Comparison of ENCODE assay signal across 18 cellular contexts in genomic region chr14:69990319-69990718, GRCh38.
A peak's percentile ranks its signal among the peaks of the same experiment; 100 is the strongest.
DNase-seq lines count a peak whose midpoint lies in the region; ATAC-seq, FAIRE-seq and TF ChIP-seq lines count a peak whose summit lies in the region.
"Had no signal": no experiment of that assay in that cellular context is flagged by ENCODE, and none has a peak within 500 bp of the region (broad histone marks: within the 10 kb centered on the region; RNA-seq: fewer than 3 reads in every experiment).

No MANE protein-coding gene starts in this region.

- TF ChIP-seq POLR2A in H1 (IDR thresholded peaks at IDR 0.05; ENCODE audit: control extremely low read depth in 1 of 2, low read depth in 2 of 2, low read length in 2 of 2): no peak

- H3K14ac ChIP-seq in H1 (ENCODE audit: insufficient read length): no peak overlapping the region

- H4K5ac ChIP-seq in H1 (ENCODE audit: insufficient read length, low read depth, low read length): no peak overlapping the region

- H3K4me3 ChIP-seq in H1 (ENCODE audit: extremely low read depth in 1 of 4, insufficient read depth in 2 of 4, low read depth in 3 of 4, low read length in 4 of 4) (no peak overlapping the region), tibial artery (no peak overlapping the region)
- H3K4me3 ChIP-seq: HAP-1 had no signal

- H3K23ac ChIP-seq in H1 (ENCODE audit: insufficient read length): no peak overlapping the region

- no peak overlapping the region for H3K4ac ChIP-seq in H1 (replicated peaks; ENCODE audit: insufficient read length, low read depth, low read length)

- no peaks in the 10 kb centered on the region for H3K36me3 ChIP-seq in H1 (ENCODE audit: control insufficient read depth in 2 of 4, insufficient read depth in 4 of 4, low read length in 3 of 4)
- no peaks in the 10 kb centered on the region for H3K36me3 ChIP-seq in tibial artery
- H3K36me3 ChIP-seq: HAP-1 had no signal

- no peak overlapping the region for H3K18ac ChIP-seq in H1 (ENCODE audit: extremely low read depth, low read length)

- 0 out of 4 replicates have a peak, but pooled peaks cover 0 to 3% of the 10 kb centered on the region in 2 experiments for H3K9me3 ChIP-seq in H1 (ENCODE audit: insufficient read depth in 2 of 2, low read depth in 1 of 2, low read length in 1 of 2)
- H3K9me3 ChIP-seq in tibial artery: no peaks in the 10 kb centered on the region
- H3K9me3 ChIP-seq: HAP-1 had no signal

- intact Hi-C loops in tibial artery (cut with DNase I; ENCODE audit: low total_unique reads): loop anchor here (10.0 kb wide), 1 partner anchor 66 kb away; no protein-coding TSS in a partner anchor

- no peak overlapping the region for H2BK120ac ChIP-seq in H1 (replicated peaks; ENCODE audit: low read depth, low read length)

- no peak overlapping the region for H2AFZ ChIP-seq in H1 (ENCODE audit: low read length)

- no peaks in the 10 kb centered on the region for H3K79me1 ChIP-seq in H1 (ENCODE audit: low read depth, low read length)

- H4K20me1 ChIP-seq in H1 (replicated peaks in 1 of 2; ENCODE audit: control insufficient read depth in 1 of 2, insufficient read depth in 2 of 2, low read length in 2 of 2): no peaks in the 10 kb centered on the region

- H3K27ac ChIP-seq in H1 (ENCODE audit: low read depth, low read length) (no peak overlapping the region), tibial artery (peak overlapping the region; percentile 64 to 71)

- TF ChIP-seq CTCF in H1 (IDR thresholded peaks at IDR 0.05; ENCODE audit: control extremely low read depth in 1 of 3, insufficient read depth in 1 of 3, low read depth in 1 of 3, low read length in 3 of 3) (no peak), tibial artery (IDR thresholded peaks at IDR 0.05) (no peak)

- H2AK5ac ChIP-seq in H1 (ENCODE audit: low read depth, low read length): no peak overlapping the region

- H3K4me2 ChIP-seq in H1 (ENCODE audit: insufficient read depth in 1 of 2, low read depth in 2 of 2, low read length in 2 of 2): no peak overlapping the region

- H2BK20ac ChIP-seq in H1 (ENCODE audit: low read length): no peak overlapping the region

- H4K91ac ChIP-seq in H1 (replicated peaks; ENCODE audit: insufficient read length, low read length): no peak overlapping the region

- FAIRE-seq in HTR-8/SVneo (lab: Jason Lieb, UNC) (peak; percentile 86), H1 (lab: Jason Lieb, UNC) (no peak)
- FAIRE-seq: G401.6 had no signal

- POLR2A ChIA-PET in H1 (lab: Charles Lee; ENCODE audit: partially characterized antibody): no interaction called here

- H3K4me1 ChIP-seq in H1 (replicated peaks in 1 of 4; ENCODE audit: control insufficient read depth in 3 of 4, insufficient read depth in 4 of 4, low read length in 3 of 4) (peaks cover 0 to 13% (median 7%) of the 10 kb centered on the region in 4 experiments; a peak in 5 of 7 replicates), tibial artery (peaks cover 0 to 53% (median 32%) of the 10 kb centered on the region in 4 donors)
- H3K4me1 ChIP-seq: HAP-1 had no signal

- no peak for TF ChIP-seq RAD21 in H1 (IDR thresholded peaks at IDR 0.05 in 1 of 2, conservative IDR thresholded peaks at IDR 0.05 in 1 of 2; ENCODE audit: low read depth in 2 of 2, low read length in 2 of 2)

- no peak overlapping the region for H2BK12ac ChIP-seq in H1 (ENCODE audit: low read depth, low read length)

- ATAC-seq in HG02642 (IDR thresholded peaks at IDR 0.05; ENCODE audit: poor library complexity, unreplicated experiment) (no peak), HG02571 (IDR thresholded peaks at IDR 0.05; ENCODE audit: unreplicated experiment) (no peak)

- no peak for DNase-seq in HTR-8/SVneo (ENCODE audit: insufficient read length, low spot score)
- DNase-seq in NCI-H2081 treated with DMSO at 0.1 percent for 48 hours (lab: John Stamatoyannopoulos, UW): peak; percentile 41
- DNase-seq in H1 (ENCODE audit: low read depth in 1 of 2, low spot score in 2 of 2): no peak
- DNase-seq in tibial artery: no peak
- no peak for DNase-seq in activated gamma-delta T cell (lab: John Stamatoyannopoulos, UW)
- DNase-seq: COR-L47, DMS 273 treated with DMSO at 0.1 percent for 48 hours, DND-41, KBM-7, NCI-H1694 treated with DMSO at 0.1 percent for 48 hours, NCI-H2227 treated with DMSO at 0.1 percent for 48 hours, NCI-H524, NCI-H82, SW 1271 had no signal

- CTCF ChIA-PET in H1 (lab: Charles Lee; ENCODE audit: partially characterized antibody): interaction anchor here (0.6 to 8.4 kb wide), 2 partner anchors 23 to 119 kb away, joined by 4 to 37 read pairs; no protein-coding TSS in a partner anchor

- no peaks in the 10 kb centered on the region for H3K79me2 ChIP-seq in H1 (ENCODE audit: control insufficient read depth in 1 of 2, insufficient read depth in 2 of 2, low read length in 2 of 2)

- no peak overlapping the region for H3K9ac ChIP-seq in H1 (replicated peaks in 1 of 4; ENCODE audit: extremely low read depth in 1 of 4, low read depth in 3 of 4, low read length in 3 of 4)

- H3K23me2 ChIP-seq in H1 (ENCODE audit: low read depth, low read length): no peaks in the 10 kb centered on the region

- H2BK15ac ChIP-seq in H1 (ENCODE audit: low read length): 0 out of 2 replicates have a peak overlapping the region, but pooled peaks have one; percentile 46

- H3K27me3 ChIP-seq in H1 (replicated peaks in 1 of 4; ENCODE audit: control insufficient read depth in 3 of 4, extremely low read depth in 1 of 4, insufficient read depth in 3 of 4, low read length in 3 of 4) (no peaks in the 10 kb centered on the region; a peak in 1 of 7 replicates), tibial artery (no peaks in the 10 kb centered on the region)

- no peak overlapping the region for H2BK5ac ChIP-seq in H1 (ENCODE audit: low read depth, low read length)

- H3K56ac ChIP-seq in H1 (replicated peaks; ENCODE audit: insufficient read length, low read depth, low read length): no peak overlapping the region

- no peak overlapping the region for H4K8ac ChIP-seq in H1 (ENCODE audit: extremely low read depth, insufficient read depth, low read length)

- no peak for TF ChIP-seq EP300 in H1 (IDR thresholded peaks at IDR 0.05; ENCODE audit: borderline replicate concordance in 1 of 2, low read depth in 2 of 2, low read length in 2 of 2)

TF ChIP-seq in H1, 55 proteins besides CTCF, POLR2A, EP300 and RAD21:
- no peak for TF ChIP-seq TAF7 (optimal IDR thresholded peaks at IDR 0.05; ENCODE audit: borderline replicate concordance, low read depth, low read length)
- no peak for TF ChIP-seq TCF12 (IDR thresholded peaks at IDR 0.05; ENCODE audit: low read depth, low read length)
- no peak for TF ChIP-seq MAX (IDR thresholded peaks at IDR 0.05)
- no peak for TF ChIP-seq NRF1 (IDR thresholded peaks at IDR 0.05; ENCODE audit: low read depth, low read length)
- no peak for TF ChIP-seq SIRT6 (IDR thresholded peaks at IDR 0.05; ENCODE audit: low read length)
- TF ChIP-seq SIN3A (conservative IDR thresholded peaks at IDR 0.05 in 1 of 2, IDR thresholded peaks at IDR 0.05 in 1 of 2; ENCODE audit: low read depth in 1 of 2, low read length in 2 of 2): no peak
- TF ChIP-seq CBX8 (IDR thresholded peaks at IDR 0.05; ENCODE audit: borderline replicate concordance, low read depth, low read length): no peak
